In genomic region chr2:215434447-215435260, GRCh38 we compare ENCODE assay signal across 9 cellular contexts. TPM values are rescaled to one million over a fixed set of nuclear protein-coding genes. Genes with fewer than 3 reads are reported as not detected.
DNase-seq lines count a peak whose midpoint lies in the region; ATAC-seq and TF ChIP-seq lines count a peak whose summit lies in the region.
"Had no signal": no experiment of that assay in that cellular context is flagged by ENCODE, and none has a peak within 500 bp of the region (broad histone marks: within the 10 kb centered on the region; RNA-seq: fewer than 3 reads in every experiment).

No MANE protein-coding gene starts in this region.

- peak overlapping the region; percentile 97 for H3K27ac ChIP-seq in GM23248
- no peak overlapping the region for H3K27ac ChIP-seq in WERI-Rb-1
- H3K27ac ChIP-seq: HL-60 had no signal

- peak overlapping the region; percentile 99 for H3K9ac ChIP-seq in GM23248

- ATAC-seq in HG02938 (IDR thresholded peaks at IDR 0.05; ENCODE audit: unreplicated experiment) (no peak), GM19328 (IDR thresholded peaks at IDR 0.05; ENCODE audit: unreplicated experiment) (no peak)

- H3K27me3 ChIP-seq in GM23248 (replicated peaks; ENCODE audit: insufficient read depth) (no peaks in the 10 kb centered on the region), WERI-Rb-1 (ENCODE audit: insufficient read depth, low read depth, severe bottlenecking) (peaks cover 10% of the 10 kb centered on the region)

- TF ChIP-seq CTCF in WERI-Rb-1 (IDR thresholded peaks at IDR 0.05; ENCODE audit: low read depth, low read length), result no peak
- no peak for TF ChIP-seq CTCF in foreskin fibroblast (IDR thresholded peaks at IDR 0.05; ENCODE audit: low read depth, low read length)
- TF ChIP-seq CTCF in retinal pigment epithelial cell (conservative IDR thresholded peaks at IDR 0.05; ENCODE audit: low read depth, low read length), result no peak

- no peak overlapping the region for H2AFZ ChIP-seq in GM23248

- H3K4me1 ChIP-seq in GM23248 (ENCODE audit: insufficient read depth), result peaks cover 34% of the 10 kb centered on the region

- WGBS in GM23248 (ENCODE audit: low coverage in 1 of 2, low lambda C conversion rate in 2 of 2, missing lambda C conversion rate in 2 of 2), 2 experiments, result 0 to 2% methylated on average over 10 of the region's 10 CpGs

- H3K36me3 ChIP-seq in GM23248 (ENCODE audit: low read depth) (peaks cover 61% of the 10 kb centered on the region), WERI-Rb-1 (no peaks in the 10 kb centered on the region)

- peaks cover 92% of the 10 kb centered on the region for H3F3A ChIP-seq in GM23248 (ENCODE audit: insufficient read depth)

- H3K9me3 ChIP-seq in GM23248 (ENCODE audit: low read depth), result no peaks in the 10 kb centered on the region
- H3K9me3 ChIP-seq in WERI-Rb-1 (ENCODE audit: severe bottlenecking), result no peaks in the 10 kb centered on the region

- no peaks in the 10 kb centered on the region for H3K9me2 ChIP-seq in GM23248 (ENCODE audit: insufficient read depth)

- H3K79me2 ChIP-seq in GM23248 (ENCODE audit: insufficient read depth), result peaks cover 91% of the 10 kb centered on the region

- peak overlapping the region; percentile 96 for H3K4me2 ChIP-seq in GM23248 (ENCODE audit: unreplicated experiment)

- DNase-seq in GM23248 (peak; percentile 58), WERI-Rb-1 (no peak), foreskin fibroblast (peak in 1 of 2 donors; percentile 22), retinal pigment epithelial cell (ENCODE audit: low read depth) (no peak), NCI-H526 (lab: John Stamatoyannopoulos, UW) (no peak), germinal center (ENCODE audit: low spot score) (no peak)

- peaks cover 25% of the 10 kb centered on the region; the same call in 1 of the 2 replicates for H4K20me1 ChIP-seq in GM23248 (ENCODE audit: insufficient read depth)

- in situ Hi-C loops in GM23248 (cut with MboI), result no loop called here

- H3K4me3 ChIP-seq in GM23248 (peak overlapping the region; percentile 99), WERI-Rb-1 (ENCODE audit: low read depth, low read length) (peak overlapping the region; percentile 47; the same call in 1 of the 2 replicates), foreskin fibroblast (ENCODE audit: low read depth in 1 of 2, low read length in 2 of 2) (peak overlapping the region; percentile 94 to 98), retinal pigment epithelial cell (ENCODE audit: low read length) (peak overlapping the region; percentile 85)

RNA-seq across cellular contexts. Expression of gene FN1, which starts 1.2 kb away (rescaled TPM):
- 33,406 and 36,331 TPM in 2 replicates for total RNA-seq in GM23248 (2014; rRNA removed; shearing (Covaris generic))
- polyA plus RNA-seq in GM23248 (2016; fragmentation: Nextera tagmentation; extraction: Ambion mirVana), result 19,771 and 20,647 TPM in 2 replicates

Comparison
In these comparisons a context has a peak if more than half of its experiments do, and no peak if none do; other contexts are left out.
1. H3K4me3 ChIP-seq: peak in every context shown above with its lines; median percentile 99 in GM23248; 96 in foreskin fibroblast; 85 in retinal pigment epithelial cell; 47 in WERI-Rb-1.